In genomic region chr9:36320457-36320856, GRCh38 we compare ENCODE assay signal across 24 cellular contexts.
DNase-seq lines count a peak whose midpoint lies in the region; TF ChIP-seq lines count a peak whose summit lies in the region.
"Had no signal": no experiment of that assay in that cellular context is flagged by ENCODE, and none has a peak within 500 bp of the region (broad histone marks: within the 10 kb centered on the region; RNA-seq: fewer than 3 reads in every experiment).

No MANE protein-coding gene starts in this region.

- peak overlapping the region; percentile 30 for H2AFZ ChIP-seq in mammary epithelial cell (ENCODE audit: low read depth, low read length)

- CTCF ChIA-PET in mammary epithelial cell (lab: Charles Lee; ENCODE audit: low non-redundant PET), result no interaction called here
- CTCF ChIA-PET in activated CD4-positive, alpha-beta memory T cell treated with anti-CD3 and anti-CD28 coated beads, Interleukin-2, amount 10 ng/mL, durations not matched to agents 7 days and 5 days (lab: Charles Lee), result interaction anchor here (0.6 kb wide), 1 partner anchor 196 kb away, joined by 3 read pairs; no protein-coding TSS in a partner anchor

- no peaks in the 10 kb centered on the region for H3K79me2 ChIP-seq in mammary epithelial cell (ENCODE audit: insufficient read depth, low read length)

- no peaks in the 10 kb centered on the region for H3K9me3 Mint-ChIP-seq in activated CD4-positive, alpha-beta memory T cell treated with anti-CD3 and anti-CD28 coated beads, Interleukin-2, amount 10 ng/mL, durations not matched to agents 7 days and 5 days
- H3K9me3 Mint-ChIP-seq: activated naive CD4-positive, alpha-beta T cell treated with anti-CD3 and anti-CD28 coated beads, Interleukin-2, amount 50 U/mL, for 24 hours; T-cell had no signal

- no peaks in the 10 kb centered on the region for H3K9me3 ChIP-seq in mammary epithelial cell (replicated peaks; ENCODE audit: insufficient read depth, low read length)
- H3K9me3 ChIP-seq in breast epithelium, result no peaks in the 10 kb centered on the region
- no peaks in the 10 kb centered on the region for H3K9me3 ChIP-seq in esophagus squamous epithelium
- no peaks in the 10 kb centered on the region for H3K9me3 ChIP-seq in mucosa of rectum (ENCODE audit: control insufficient read depth in 2 of 2, low read length in 2 of 2)

- POLR2A ChIA-PET in activated CD4-positive, alpha-beta memory T cell treated with anti-CD3 and anti-CD28 coated beads, Interleukin-2, amount 10 ng/mL, durations not matched to agents 7 days and 5 days (lab: Charles Lee), result no interaction called here

- no TSS peak for BruUV-seq in mammary epithelial cell (replicated peaks; lab: Mats Ljungman, UMichigan)

- H3K4me2 ChIP-seq in mammary epithelial cell (ENCODE audit: insufficient read depth, low read depth, low read length), result no peak overlapping the region

- H3K27me3 ChIP-seq in mammary epithelial cell (ENCODE audit: insufficient read depth, low read length) (no peaks in the 10 kb centered on the region), breast epithelium (no peaks in the 10 kb centered on the region), esophagus squamous epithelium (peaks cover 0 to 5% (median 0%) of the 10 kb centered on the region in 4 donors), mucosa of rectum (ENCODE audit: control insufficient read depth in 2 of 2, insufficient read depth in 2 of 2, low read length in 2 of 2) (no peaks in the 10 kb centered on the region)

- dilution Hi-C loops in mammary epithelial cell (cut with HindIII; ENCODE audit: low sequenced_read_pairs), result no loop called here

- no peaks in the 10 kb centered on the region for H4K20me1 ChIP-seq in mammary epithelial cell (ENCODE audit: insufficient read depth, low read length)

- no peaks in the 10 kb centered on the region for H3K36me3 Mint-ChIP-seq in activated CD4-positive, alpha-beta memory T cell treated with anti-CD3 and anti-CD28 coated beads, Interleukin-2, amount 10 ng/mL, durations not matched to agents 7 days and 5 days (ENCODE audit: low read depth)
- H3K36me3 Mint-ChIP-seq: activated naive CD4-positive, alpha-beta T cell treated with anti-CD3 and anti-CD28 coated beads, Interleukin-2, amount 50 U/mL, for 24 hours; T-cell had no signal

- TF ChIP-seq CTCF in mammary epithelial cell (conservative IDR thresholded peaks at IDR 0.05 in 1 of 2, IDR thresholded peaks at IDR 0.05 in 1 of 2; ENCODE audit: extremely low read depth in 1 of 2, insufficient read depth in 1 of 2, low read depth in 1 of 2, low read length in 2 of 2) (no peak), breast epithelium (IDR thresholded peaks at IDR 0.05) (no peak), esophagus squamous epithelium (IDR thresholded peaks at IDR 0.05) (no peak)

- H3K27ac Mint-ChIP-seq in activated CD4-positive, alpha-beta memory T cell treated with anti-CD3 and anti-CD28 coated beads, Interleukin-2, amount 10 ng/mL, durations not matched to agents 7 days and 5 days, result no peak overlapping the region
- H3K27ac Mint-ChIP-seq: activated naive CD4-positive, alpha-beta T cell treated with anti-CD3 and anti-CD28 coated beads, Interleukin-2, amount 50 U/mL, for 24 hours; T-cell had no signal

- intact Hi-C loops in mammary epithelial cell (cut with micrococcal nuclease), result no loop called here
- intact Hi-C loops in breast epithelium (cut with DNase I; ENCODE audit: low total_unique reads), result no loop called here
- intact Hi-C loops in esophagus squamous epithelium (cut with DNase I), result no loop called here

- H3K4me3 ChIP-seq in mammary epithelial cell (replicated peaks in 1 of 3; ENCODE audit: insufficient read depth in 1 of 3, low read depth in 2 of 3, low read length in 3 of 3), result no peak overlapping the region
- no peak overlapping the region for H3K4me3 ChIP-seq in breast epithelium
- no peak overlapping the region for H3K4me3 ChIP-seq in esophagus squamous epithelium
- H3K4me3 ChIP-seq in mucosa of rectum (ENCODE audit: low read length in 2 of 2), result no peak overlapping the region

- peaks cover 7% of the 10 kb centered on the region for H3K4me1 Mint-ChIP-seq in activated CD4-positive, alpha-beta memory T cell treated with anti-CD3 and anti-CD28 coated beads, Interleukin-2, amount 10 ng/mL, durations not matched to agents 7 days and 5 days
- H3K4me1 Mint-ChIP-seq: activated naive CD4-positive, alpha-beta T cell treated with anti-CD3 and anti-CD28 coated beads, Interleukin-2, amount 50 U/mL, for 24 hours had no signal

- TF ChIP-seq POLR2A in breast epithelium (IDR thresholded peaks at IDR 0.05), result no peak
- no peak for TF ChIP-seq POLR2A in esophagus squamous epithelium (IDR thresholded peaks at IDR 0.05)

- H3K27me3 Mint-ChIP-seq in activated CD4-positive, alpha-beta memory T cell treated with anti-CD3 and anti-CD28 coated beads, Interleukin-2, amount 10 ng/mL, durations not matched to agents 7 days and 5 days, result no peaks in the 10 kb centered on the region
- H3K27me3 Mint-ChIP-seq: activated naive CD4-positive, alpha-beta T cell treated with anti-CD3 and anti-CD28 coated beads, Interleukin-2, amount 50 U/mL, for 24 hours had no signal

- H3K9ac ChIP-seq in mammary epithelial cell (ENCODE audit: insufficient read depth, low read length) (peak overlapping the region; percentile 42), mucosa of rectum (ENCODE audit: low read depth in 1 of 2, low read length in 2 of 2) (peak overlapping the region in 1 of 2 donors; percentile 13)

- H3K36me3 ChIP-seq in mammary epithelial cell (ENCODE audit: insufficient read depth, low read length) (no peaks in the 10 kb centered on the region), breast epithelium (no peaks in the 10 kb centered on the region), esophagus squamous epithelium (no peaks in the 10 kb centered on the region), mucosa of rectum (ENCODE audit: control insufficient read depth in 2 of 2, insufficient read depth in 2 of 2, low read length in 2 of 2) (no peaks in the 10 kb centered on the region)

- no peak overlapping the region for H3K4me3 Mint-ChIP-seq in activated CD4-positive, alpha-beta memory T cell treated with anti-CD3 and anti-CD28 coated beads, Interleukin-2, amount 10 ng/mL, durations not matched to agents 7 days and 5 days
- H3K4me3 Mint-ChIP-seq: activated naive CD4-positive, alpha-beta T cell treated with anti-CD3 and anti-CD28 coated beads, Interleukin-2, amount 50 U/mL, for 24 hours; T-cell had no signal

- peak; percentile 76 for DNase-seq in mammary epithelial cell
- no peak for DNase-seq in breast epithelium (ENCODE audit: low spot score in 2 of 2)
- no peak for DNase-seq in esophagus squamous epithelium (lab: John Stamatoyannopoulos, UW)
- no peak for DNase-seq in ureter (ENCODE audit: low spot score)
- DNase-seq in NCI-H2081 (lab: John Stamatoyannopoulos, UW), result no peak
- DNase-seq in activated CD4-positive, alpha-beta memory T cell treated with anti-CD3 and anti-CD28 coated beads, Interleukin-2, amount 10 ng/mL, durations not matched to agents 7 days and 5 days, result no peak
- DNase-seq in GM03348 (ENCODE audit: low spot score), result no peak
- DNase-seq: activated CD4-positive, alpha-beta T cell treated with anti-CD3 and anti-CD28 coated beads, Interleukin-2, amount 50 U/mL, for 4 hours; activated T-cell treated with anti-CD3 and anti-CD28 coated beads, Interleukin-2, amount 50 U/mL, for 1 hour; C1 segment of cervical spinal cord; erythroblast; H7; head of caudate nucleus; midbrain; NCI-H1436; NCI-H2227 treated with DMSO at 0.1 percent for 48 hours; nucleus accumbens; RPMI8226; stimulated activated CD4-positive, alpha-beta T cell treated with anti-CD3 and anti-CD28 coated beads, Interleukin-2, amount 100 ng/mL, for 24 hours; substantia nigra; T-cell had no signal

- peak overlapping the region; percentile 57 for H3K27ac ChIP-seq in mammary epithelial cell (ENCODE audit: insufficient read depth, low read depth, low read length)
- no peak overlapping the region for H3K27ac ChIP-seq in breast epithelium
- H3K27ac ChIP-seq in esophagus squamous epithelium, result peak overlapping the region; percentile 72 to 87 (median 76)
- peak overlapping the region; percentile 87 to 92 for H3K27ac ChIP-seq in mucosa of rectum (ENCODE audit: low read depth in 2 of 2, low read length in 2 of 2)
- H3K27ac ChIP-seq: 22Rv1 had no signal

- WGBS in mammary epithelial cell (ENCODE audit: low coverage, missing lambda C conversion rate), result 80% methylated on average over 5 of the region's 5 CpGs
- 71 to 89% methylated on average over 4 of the region's 5 CpGs for WGBS in esophagus squamous epithelium, 2 donors

- in situ Hi-C loops in mammary epithelial cell (cut with MboI; ENCODE audit: low sequenced_read_pairs in 2 of 2), result no loop called here

- H3K4me1 ChIP-seq in mammary epithelial cell (ENCODE audit: insufficient read depth, low read length) (peaks cover 49% of the 10 kb centered on the region), breast epithelium (peaks cover 0 to 5% of the 10 kb centered on the region in 2 donors), esophagus squamous epithelium (peaks cover 0 to 35% (median 10%) of the 10 kb centered on the region in 3 donors), mucosa of rectum (ENCODE audit: control insufficient read depth in 2 of 2, insufficient read depth in 2 of 2, low read length in 2 of 2) (peaks cover 32 to 42% of the 10 kb centered on the region in 2 donors)

Comparison
In these comparisons a context has a peak if more than half of its experiments do, and no peak if none do; other contexts are left out.
1. H3K27ac ChIP-seq: peak in mammary epithelial cell (single experiment), esophagus squamous epithelium (4 of 4) and mucosa of rectum (2 of 2); none in breast epithelium (0 of 2).